ENCODE assay signal across 1 cellular context in genomic region chr17:39623356-39623950, GRCh38.
TF ChIP-seq lines count a peak whose summit lies in the region.

No MANE protein-coding gene starts in this region.

TF ChIP-seq in HepG2, 621 proteins besides CTCF, POLR2A, EP300 and RAD21 (continued from another document and continues in another):
- TF ChIP-seq UBTF (CRISPR knock-in tag; IDR thresholded peaks at IDR 0.05): no peak
- TF ChIP-seq STAT6 (CRISPR knock-in tag; IDR thresholded peaks at IDR 0.05; ENCODE audit: borderline replicate concordance): no peak
- no peak for TF ChIP-seq ZNF496 (CRISPR knock-in tag; IDR thresholded peaks at IDR 0.05; ENCODE audit: insufficient replicate concordance)
- TF ChIP-seq, protein P1, sequence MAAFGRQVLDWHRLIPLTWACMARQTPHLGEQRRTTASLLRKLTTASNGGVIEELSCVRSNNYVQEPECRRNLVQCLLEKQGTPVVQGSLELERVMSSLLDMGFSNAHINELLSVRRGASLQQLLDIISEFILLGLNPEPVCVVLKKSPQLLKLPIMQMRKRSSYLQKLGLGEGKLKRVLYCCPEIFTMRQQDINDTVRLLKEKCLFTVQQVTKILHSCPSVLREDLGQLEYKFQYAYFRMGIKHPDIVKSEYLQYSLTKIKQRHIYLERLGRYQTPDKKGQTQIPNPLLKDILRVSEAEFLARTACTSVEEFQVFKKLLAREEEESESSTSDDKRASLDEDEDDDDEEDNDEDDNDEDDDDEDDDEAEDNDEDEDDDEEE (CRISPR knock-in tag; IDR thresholded peaks at IDR 0.05): no peak
- no peak for TF ChIP-seq HMGA1 (CRISPR knock-in tag; conservative IDR thresholded peaks at IDR 0.05)
- TF ChIP-seq HNF4A (CRISPR knock-in tag; IDR thresholded peaks at IDR 0.05): no peak
- TF ChIP-seq, protein P2, sequence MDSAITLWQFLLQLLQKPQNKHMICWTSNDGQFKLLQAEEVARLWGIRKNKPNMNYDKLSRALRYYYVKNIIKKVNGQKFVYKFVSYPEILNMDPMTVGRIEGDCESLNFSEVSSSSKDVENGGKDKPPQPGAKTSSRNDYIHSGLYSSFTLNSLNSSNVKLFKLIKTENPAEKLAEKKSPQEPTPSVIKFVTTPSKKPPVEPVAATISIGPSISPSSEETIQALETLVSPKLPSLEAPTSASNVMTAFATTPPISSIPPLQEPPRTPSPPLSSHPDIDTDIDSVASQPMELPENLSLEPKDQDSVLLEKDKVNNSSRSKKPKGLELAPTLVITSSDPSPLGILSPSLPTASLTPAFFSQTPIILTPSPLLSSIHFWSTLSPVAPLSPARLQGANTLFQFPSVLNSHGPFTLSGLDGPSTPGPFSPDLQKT (CRISPR knock-in tag; IDR thresholded peaks at IDR 0.05; ENCODE audit: borderline replicate concordance): no peak
- TF ChIP-seq, protein P3, sequence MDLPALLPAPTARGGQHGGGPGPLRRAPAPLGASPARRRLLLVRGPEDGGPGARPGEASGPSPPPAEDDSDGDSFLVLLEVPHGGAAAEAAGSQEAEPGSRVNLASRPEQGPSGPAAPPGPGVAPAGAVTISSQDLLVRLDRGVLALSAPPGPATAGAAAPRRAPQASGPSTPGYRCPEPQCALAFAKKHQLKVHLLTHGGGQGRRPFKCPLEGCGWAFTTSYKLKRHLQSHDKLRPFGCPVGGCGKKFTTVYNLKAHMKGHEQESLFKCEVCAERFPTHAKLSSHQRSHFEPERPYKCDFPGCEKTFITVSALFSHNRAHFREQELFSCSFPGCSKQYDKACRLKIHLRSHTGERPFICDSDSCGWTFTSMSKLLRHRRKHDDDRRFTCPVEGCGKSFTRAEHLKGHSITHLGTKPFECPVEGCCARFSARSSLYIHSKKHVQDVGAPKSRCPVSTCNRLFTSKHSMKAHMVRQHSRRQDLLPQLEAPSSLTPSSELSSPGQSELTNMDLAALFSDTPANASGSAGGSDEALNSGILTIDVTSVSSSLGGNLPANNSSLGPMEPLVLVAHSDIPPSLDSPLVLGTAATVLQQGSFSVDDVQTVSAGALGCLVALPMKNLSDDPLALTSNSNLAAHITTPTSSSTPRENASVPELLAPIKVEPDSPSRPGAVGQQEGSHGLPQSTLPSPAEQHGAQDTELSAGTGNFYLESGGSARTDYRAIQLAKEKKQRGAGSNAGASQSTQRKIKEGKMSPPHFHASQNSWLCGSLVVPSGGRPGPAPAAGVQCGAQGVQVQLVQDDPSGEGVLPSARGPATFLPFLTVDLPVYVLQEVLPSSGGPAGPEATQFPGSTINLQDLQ (CRISPR knock-in tag; IDR thresholded peaks at IDR 0.05): no peak
- no peak for TF ChIP-seq ZNF660 (CRISPR knock-in tag; IDR thresholded peaks at IDR 0.05; ENCODE audit: borderline replicate concordance, low read depth)
- TF ChIP-seq MEIS2 (CRISPR knock-in tag; IDR thresholded peaks at IDR 0.05): no peak
- TF ChIP-seq, protein P4, sequence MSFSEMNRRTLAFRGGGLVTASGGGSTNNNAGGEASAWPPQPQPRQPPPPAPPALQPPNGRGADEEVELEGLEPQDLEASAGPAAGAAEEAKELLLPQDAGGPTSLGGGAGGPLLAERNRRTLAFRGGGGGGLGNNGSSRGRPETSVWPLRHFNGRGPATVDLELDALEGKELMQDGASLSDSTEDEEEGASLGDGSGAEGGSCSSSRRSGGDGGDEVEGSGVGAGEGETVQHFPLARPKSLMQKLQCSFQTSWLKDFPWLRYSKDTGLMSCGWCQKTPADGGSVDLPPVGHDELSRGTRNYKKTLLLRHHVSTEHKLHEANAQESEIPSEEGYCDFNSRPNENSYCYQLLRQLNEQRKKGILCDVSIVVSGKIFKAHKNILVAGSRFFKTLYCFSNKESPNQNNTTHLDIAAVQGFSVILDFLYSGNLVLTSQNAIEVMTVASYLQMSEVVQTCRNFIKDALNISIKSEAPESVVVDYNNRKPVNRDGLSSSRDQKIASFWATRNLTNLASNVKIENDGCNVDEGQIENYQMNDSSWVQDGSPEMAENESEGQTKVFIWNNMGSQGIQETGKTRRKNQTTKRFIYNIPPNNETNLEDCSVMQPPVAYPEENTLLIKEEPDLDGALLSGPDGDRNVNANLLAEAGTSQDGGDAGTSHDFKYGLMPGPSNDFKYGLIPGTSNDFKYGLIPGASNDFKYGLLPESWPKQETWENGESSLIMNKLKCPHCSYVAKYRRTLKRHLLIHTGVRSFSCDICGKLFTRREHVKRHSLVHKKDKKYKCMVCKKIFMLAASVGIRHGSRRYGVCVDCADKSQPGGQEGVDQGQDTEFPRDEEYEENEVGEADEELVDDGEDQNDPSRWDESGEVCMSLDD (CRISPR knock-in tag; IDR thresholded peaks at IDR 0.05; ENCODE audit: borderline replicate concordance): no peak
- TF ChIP-seq, protein P5, sequence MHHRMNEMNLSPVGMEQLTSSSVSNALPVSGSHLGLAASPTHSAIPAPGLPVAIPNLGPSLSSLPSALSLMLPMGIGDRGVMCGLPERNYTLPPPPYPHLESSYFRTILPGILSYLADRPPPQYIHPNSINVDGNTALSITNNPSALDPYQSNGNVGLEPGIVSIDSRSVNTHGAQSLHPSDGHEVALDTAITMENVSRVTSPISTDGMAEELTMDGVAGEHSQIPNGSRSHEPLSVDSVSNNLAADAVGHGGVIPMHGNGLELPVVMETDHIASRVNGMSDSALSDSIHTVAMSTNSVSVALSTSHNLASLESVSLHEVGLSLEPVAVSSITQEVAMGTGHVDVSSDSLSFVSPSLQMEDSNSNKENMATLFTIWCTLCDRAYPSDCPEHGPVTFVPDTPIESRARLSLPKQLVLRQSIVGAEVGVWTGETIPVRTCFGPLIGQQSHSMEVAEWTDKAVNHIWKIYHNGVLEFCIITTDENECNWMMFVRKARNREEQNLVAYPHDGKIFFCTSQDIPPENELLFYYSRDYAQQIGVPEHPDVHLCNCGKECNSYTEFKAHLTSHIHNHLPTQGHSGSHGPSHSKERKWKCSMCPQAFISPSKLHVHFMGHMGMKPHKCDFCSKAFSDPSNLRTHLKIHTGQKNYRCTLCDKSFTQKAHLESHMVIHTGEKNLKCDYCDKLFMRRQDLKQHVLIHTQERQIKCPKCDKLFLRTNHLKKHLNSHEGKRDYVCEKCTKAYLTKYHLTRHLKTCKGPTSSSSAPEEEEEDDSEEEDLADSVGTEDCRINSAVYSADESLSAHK (CRISPR knock-in tag; IDR thresholded peaks at IDR 0.05; ENCODE audit: borderline replicate concordance): no peak
- no peak for TF ChIP-seq TAF15 (IDR thresholded peaks at IDR 0.05; ENCODE audit: low read depth, low read length, poor library complexity, severe bottlenecking)
- no peak for TF ChIP-seq ZFP1 (CRISPR knock-in tag; IDR thresholded peaks at IDR 0.05)
- TF ChIP-seq RFXAP (CRISPR knock-in tag; IDR thresholded peaks at IDR 0.05; ENCODE audit: borderline replicate concordance): no peak
- TF ChIP-seq FOXK2 (IDR thresholded peaks at IDR 0.05): no peak
- no peak for TF ChIP-seq ZNF576 (CRISPR knock-in tag; IDR thresholded peaks at IDR 0.05)
- TF ChIP-seq GATAD2A (CRISPR knock-in tag; IDR thresholded peaks at IDR 0.05): 0 out of 2 replicates have a peak, but pooled peaks have one; percentile 25
- peak; percentile 40; the same call in 1 of the 2 replicates for TF ChIP-seq ZZZ3 (CRISPR knock-in tag; IDR thresholded peaks at IDR 0.05; ENCODE audit: borderline replicate concordance)
- TF ChIP-seq MED1 (CRISPR knock-in tag; IDR thresholded peaks at IDR 0.05): no peak
- 0 out of 2 replicates have a peak, but pooled peaks have one; percentile 32 for TF ChIP-seq ZBTB7B (CRISPR knock-in tag; IDR thresholded peaks at IDR 0.05)
- no peak for TF ChIP-seq ZNF354B (CRISPR knock-in tag; IDR thresholded peaks at IDR 0.05)
- no peak for TF ChIP-seq GABPA (IDR thresholded peaks at IDR 0.05; ENCODE audit: low read depth, low read length)
- TF ChIP-seq GABPA (CRISPR knock-in tag; IDR thresholded peaks at IDR 0.05; ENCODE audit: low read depth): no peak
- TF ChIP-seq MAFF (IDR thresholded peaks at IDR 0.05; ENCODE audit: low read depth, low read length): no peak
- TF ChIP-seq SOX6 (IDR thresholded peaks at IDR 0.05): no peak
- TF ChIP-seq SOX6 (CRISPR knock-in tag; IDR thresholded peaks at IDR 0.05): no peak
- no peak for TF ChIP-seq SAFB2 (CRISPR knock-in tag; IDR thresholded peaks at IDR 0.05; ENCODE audit: borderline replicate concordance, low read depth)
- TF ChIP-seq ZNF263 (CRISPR knock-in tag; IDR thresholded peaks at IDR 0.05): no peak
- TF ChIP-seq ZNF24 (IDR thresholded peaks at IDR 0.05): no peak
- TF ChIP-seq ZIK1 (CRISPR knock-in tag; IDR thresholded peaks at IDR 0.05; ENCODE audit: borderline replicate concordance, low read depth): no peak
- no peak for TF ChIP-seq ZNF274 (CRISPR knock-in tag; IDR thresholded peaks at IDR 0.05)
- TF ChIP-seq HMG20B (CRISPR knock-in tag; conservative IDR thresholded peaks at IDR 0.05): no peak
- TF ChIP-seq, protein P6, sequence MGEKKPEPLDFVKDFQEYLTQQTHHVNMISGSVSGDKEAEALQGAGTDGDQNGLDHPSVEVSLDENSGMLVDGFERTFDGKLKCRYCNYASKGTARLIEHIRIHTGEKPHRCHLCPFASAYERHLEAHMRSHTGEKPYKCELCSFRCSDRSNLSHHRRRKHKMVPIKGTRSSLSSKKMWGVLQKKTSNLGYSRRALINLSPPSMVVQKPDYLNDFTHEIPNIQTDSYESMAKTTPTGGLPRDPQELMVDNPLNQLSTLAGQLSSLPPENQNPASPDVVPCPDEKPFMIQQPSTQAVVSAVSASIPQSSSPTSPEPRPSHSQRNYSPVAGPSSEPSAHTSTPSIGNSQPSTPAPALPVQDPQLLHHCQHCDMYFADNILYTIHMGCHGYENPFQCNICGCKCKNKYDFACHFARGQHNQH (CRISPR knock-in tag; IDR thresholded peaks at IDR 0.05): 0 out of 2 replicates have a peak, but pooled peaks have one; percentile 27
- TF ChIP-seq TMF1 (CRISPR knock-in tag; IDR thresholded peaks at IDR 0.05; ENCODE audit: low read depth): no peak
- TF ChIP-seq ZNF772 (CRISPR knock-in tag; IDR thresholded peaks at IDR 0.05): no peak
- TF ChIP-seq ZNF572 (CRISPR knock-in tag; IDR thresholded peaks at IDR 0.05): 0 out of 2 replicates have a peak, but pooled peaks have one; percentile 78
- TF ChIP-seq SMC3 (IDR thresholded peaks at IDR 0.05; ENCODE audit: low read length): peak; percentile 46; the same call in 1 of the 2 replicates
- TF ChIP-seq RXRA (CRISPR knock-in tag; IDR thresholded peaks at IDR 0.05): 0 out of 2 replicates have a peak, but pooled peaks have one; percentile 25
- no peak for TF ChIP-seq TFDP1 (CRISPR knock-in tag; IDR thresholded peaks at IDR 0.05; ENCODE audit: borderline replicate concordance)
- TF ChIP-seq ZNF180 (CRISPR knock-in tag; IDR thresholded peaks at IDR 0.05; ENCODE audit: borderline replicate concordance, low read depth): no peak
- no peak for TF ChIP-seq ZSCAN9 (CRISPR knock-in tag; IDR thresholded peaks at IDR 0.05; ENCODE audit: borderline replicate concordance)
- no peak for TF ChIP-seq ZMYM2 (CRISPR knock-in tag; IDR thresholded peaks at IDR 0.05)
- no peak for TF ChIP-seq HOXD1 (CRISPR knock-in tag; IDR thresholded peaks at IDR 0.05)
- no peak for TF ChIP-seq ZNF225 (CRISPR knock-in tag; IDR thresholded peaks at IDR 0.05)
- TF ChIP-seq MIXL1 (CRISPR knock-in tag; IDR thresholded peaks at IDR 0.05): no peak
- no peak for TF ChIP-seq ZNF10 (CRISPR knock-in tag; IDR thresholded peaks at IDR 0.05; ENCODE audit: borderline replicate concordance, low read depth)
- no peak for TF ChIP-seq ZNF251 (CRISPR knock-in tag; IDR thresholded peaks at IDR 0.05)
- TF ChIP-seq SRY (CRISPR knock-in tag; IDR thresholded peaks at IDR 0.05): no peak
- TF ChIP-seq ZNF605 (CRISPR knock-in tag; IDR thresholded peaks at IDR 0.05): no peak
- no peak for TF ChIP-seq TGIF2 (CRISPR knock-in tag; IDR thresholded peaks at IDR 0.05)
